ENCODE assay signal across 8 cellular contexts in the genomic region with DNA sequence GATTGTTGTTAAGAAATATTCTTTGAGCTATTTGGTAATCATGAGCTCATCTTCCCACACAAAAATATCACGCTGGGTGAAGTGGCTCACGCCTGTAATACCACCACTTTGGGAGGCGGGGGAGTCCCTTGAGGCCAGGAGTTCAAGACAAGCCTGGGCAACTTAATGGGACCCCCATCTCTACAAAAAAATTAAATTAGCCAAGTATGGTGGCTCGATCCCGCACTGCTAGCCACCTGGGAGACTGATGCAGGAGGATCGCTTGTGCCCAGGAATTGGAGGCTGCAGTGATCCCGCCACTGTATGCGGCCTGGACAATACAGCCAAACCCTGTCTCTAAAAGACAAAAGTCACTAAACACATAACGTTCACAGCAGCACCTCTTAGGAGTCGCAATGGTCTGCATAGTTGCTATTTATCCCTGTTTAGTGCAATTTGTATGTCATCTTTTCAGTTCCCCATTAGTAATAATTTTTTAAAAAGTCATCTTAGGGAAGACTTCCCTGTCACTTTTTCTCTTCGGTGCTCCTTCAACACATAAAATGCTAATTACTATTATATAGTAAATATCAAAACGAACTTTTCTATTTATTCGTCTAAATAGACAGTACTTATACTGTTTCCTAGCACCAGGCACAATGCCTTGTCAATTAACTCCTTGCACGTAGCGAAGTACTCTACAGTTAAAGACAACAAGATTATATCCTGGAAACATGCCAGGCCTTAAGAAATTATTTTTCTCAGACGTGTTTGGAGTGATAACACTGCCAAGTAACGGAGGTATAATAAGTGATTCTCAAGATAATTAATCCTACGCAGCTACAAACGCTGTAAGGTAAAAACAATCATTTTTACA. TPM values are rescaled to one million over a fixed set of nuclear protein-coding genes. Genes with fewer than 3 reads are reported as not detected.
DNase-seq lines count a peak whose midpoint lies in the region; ATAC-seq and TF ChIP-seq lines count a peak whose summit lies in the region.

No MANE protein-coding gene starts in this region.

- no peak for TF ChIP-seq CTCF in LNCaP clone FGC (IDR thresholded peaks at IDR 0.05; ENCODE audit: control insufficient read depth, extremely low read depth, insufficient read depth)
- TF ChIP-seq CTCF in spleen (IDR thresholded peaks at IDR 0.05 in 8 of 11, conservative IDR thresholded peaks at IDR 0.05 in 3 of 11): no peak

- POLR2A ChIA-PET in CD4-positive, alpha-beta memory T cell (lab: Charles Lee; ENCODE audit: partially characterized antibody): interaction anchor here (1.3 to 4.3 kb wide), 6 partner anchors 37 to 811 kb away, joined by 4 to 28 read pairs (median 12); a partner anchor contains a TSS

- intact Hi-C loops in CD4-positive, alpha-beta memory T cell (cut with micrococcal nuclease): loop anchor here (5.0 kb wide), 1 partner anchor 237 kb away; a partner anchor contains a TSS
- intact Hi-C loops in spleen (cut with DNase I; ENCODE audit: low total_unique reads): no loop called here

- no peak for TF ChIP-seq POLR2A in spleen (IDR thresholded peaks at IDR 0.05)

- H3K27ac Mint-ChIP-seq in CD4-positive, alpha-beta memory T cell: peak overlapping the region; percentile 37 to 100 (median 98)
- H3K27ac Mint-ChIP-seq in activated naive CD4-positive, alpha-beta T cell treated with anti-CD3 and anti-CD28 coated beads, Interleukin-2, amount 10 ng/mL, durations not matched to agents 7 days and 5 days: peak overlapping the region; percentile 100

- H3K9me3 ChIP-seq in CD4-positive, alpha-beta memory T cell (ENCODE audit: control insufficient read depth in 1 of 2, low read length in 2 of 2): no peaks in the 10 kb centered on the region
- H3K9me3 ChIP-seq in iPS DF 6.9 (ENCODE audit: control insufficient read depth, insufficient read depth, low read length): no peaks in the 10 kb centered on the region
- no peaks in the 10 kb centered on the region for H3K9me3 ChIP-seq in spleen

- peaks cover 59% of the 10 kb centered on the region for H3K4me1 ChIP-seq in CD4-positive, alpha-beta memory T cell (ENCODE audit: insufficient read depth, low read length)
- H3K4me1 ChIP-seq in iPS DF 6.9 (ENCODE audit: control insufficient read depth, insufficient read depth, low read length) (no peaks in the 10 kb centered on the region), spleen (peaks cover 42 to 88% (median 68%) of the 10 kb centered on the region in 6 donors)

- peaks cover 0 to 7% (median 0%) of the 10 kb centered on the region in 8 donors for H3K9me3 Mint-ChIP-seq in CD4-positive, alpha-beta memory T cell
- H3K9me3 Mint-ChIP-seq in activated naive CD4-positive, alpha-beta T cell treated with anti-CD3 and anti-CD28 coated beads, Interleukin-2, amount 10 ng/mL, durations not matched to agents 7 days and 5 days: no peaks in the 10 kb centered on the region

- DNase-seq in CD4-positive, alpha-beta memory T cell: peak in 2 of 5 donors; percentile 21 to 24
- DNase-seq in LNCaP clone FGC (ENCODE audit: low read depth) (no peak), iPS DF 6.9 (ENCODE audit: low read depth, low spot score) (no peak), spleen (no peak), NCI-H2029 treated with DMSO at 0.1 percent for 48 hours (lab: John Stamatoyannopoulos, UW) (no peak), NCI-H187 (lab: John Stamatoyannopoulos, UW) (no peak)
- DNase-seq in activated naive CD4-positive, alpha-beta T cell treated with anti-CD3 and anti-CD28 coated beads, Interleukin-2, amount 10 ng/mL, durations not matched to agents 7 days and 5 days: no peak

- H3K27ac ChIP-seq in CD4-positive, alpha-beta memory T cell (ENCODE audit: low read depth, low read length): peak overlapping the region; percentile 99
- no peak overlapping the region for H3K27ac ChIP-seq in iPS DF 6.9 (ENCODE audit: low read length)
- peak overlapping the region; percentile 93 to 100 (median 97) for H3K27ac ChIP-seq in spleen

- H3K36me3 Mint-ChIP-seq in CD4-positive, alpha-beta memory T cell: peaks cover under 1 to 39% of the 10 kb centered on the region in 2 donors
- H3K36me3 Mint-ChIP-seq in activated naive CD4-positive, alpha-beta T cell treated with anti-CD3 and anti-CD28 coated beads, Interleukin-2, amount 10 ng/mL, durations not matched to agents 7 days and 5 days: peaks cover 7% of the 10 kb centered on the region

- no peaks in the 10 kb centered on the region for H3K27me3 ChIP-seq in CD4-positive, alpha-beta memory T cell (ENCODE audit: insufficient read depth, low read length)
- H3K27me3 ChIP-seq in iPS DF 6.9 (ENCODE audit: control insufficient read depth, insufficient read depth, low read length) (no peaks in the 10 kb centered on the region), spleen (replicated peaks in 1 of 7) (no peaks in the 10 kb centered on the region)

- H3K4me3 ChIP-seq in CD4-positive, alpha-beta memory T cell (ENCODE audit: low read length in 2 of 2): peak overlapping the region; percentile 66 to 100
- H3K4me3 ChIP-seq in LNCaP clone FGC (ENCODE audit: low read depth, low read length) (peak overlapping the region; percentile 98), iPS DF 6.9 (ENCODE audit: low read length) (peak overlapping the region; percentile 96; the same call in 1 of the 2 replicates), spleen (peak overlapping the region; percentile 74 to 93 (median 85))

- ATAC-seq in GM21423 (IDR thresholded peaks at IDR 0.05; ENCODE audit: unreplicated experiment): no peak

- CTCF ChIA-PET in CD4-positive, alpha-beta memory T cell (lab: Charles Lee; ENCODE audit: partially characterized antibody): no interaction called here
- CTCF ChIA-PET in activated naive CD4-positive, alpha-beta T cell treated with anti-CD3 and anti-CD28 coated beads, Interleukin-2, amount 10 ng/mL, durations not matched to agents 7 days and 5 days (lab: Charles Lee): interaction anchor here (0.6 to 1.1 kb wide), 4 partner anchors 44 to 418 kb away, joined by 3 read pairs; no protein-coding TSS in a partner anchor

- H3K4me1 Mint-ChIP-seq in CD4-positive, alpha-beta memory T cell: peaks cover 26 to 74% (median 50%) of the 10 kb centered on the region in 4 donors
- H3K4me1 Mint-ChIP-seq in activated naive CD4-positive, alpha-beta T cell treated with anti-CD3 and anti-CD28 coated beads, Interleukin-2, amount 10 ng/mL, durations not matched to agents 7 days and 5 days: peaks cover 60% of the 10 kb centered on the region

- H3K4me3 Mint-ChIP-seq in CD4-positive, alpha-beta memory T cell: peak overlapping the region; percentile 77 to 99 (median 98)
- H3K4me3 Mint-ChIP-seq in activated naive CD4-positive, alpha-beta T cell treated with anti-CD3 and anti-CD28 coated beads, Interleukin-2, amount 10 ng/mL, durations not matched to agents 7 days and 5 days: peak overlapping the region; percentile 99

- peaks cover 3% of the 10 kb centered on the region for H3K36me3 ChIP-seq in CD4-positive, alpha-beta memory T cell (ENCODE audit: insufficient read depth, low read length)
- H3K36me3 ChIP-seq in iPS DF 6.9 (ENCODE audit: control insufficient read depth, insufficient read depth, low read length): no peaks in the 10 kb centered on the region
- H3K36me3 ChIP-seq in spleen: peaks cover 0 to 9% (median 0%) of the 10 kb centered on the region in 6 donors

- H3K27me3 Mint-ChIP-seq in CD4-positive, alpha-beta memory T cell: peaks cover 0 to 2% of the 10 kb centered on the region in 2 donors
- H3K27me3 Mint-ChIP-seq in activated naive CD4-positive, alpha-beta T cell treated with anti-CD3 and anti-CD28 coated beads, Interleukin-2, amount 10 ng/mL, durations not matched to agents 7 days and 5 days: no peaks in the 10 kb centered on the region

- WGBS in iPS DF 6.9 (ENCODE audit: insufficient coverage, insufficient read length): no CpG with 5 or more reads among the region's 19 CpGs
- WGBS in spleen, 5 donors: 32 to 39% (median 35%) methylated on average over 19 of the region's 19 CpGs

RNA-seq across cellular contexts. Expression of a gene that starts 1.1 kb away (rescaled TPM):
- 100 to 1,000 TPM; 161 to 168 TPM for total RNA-seq in CD4-positive, alpha-beta memory T cell
- polyA plus RNA-seq in CD4-positive, alpha-beta memory T cell: 100 to 1,000 TPM; 168 to 174 TPM
- total RNA-seq in spleen: 100 to 1,000 TPM in 6 of 7 donors, 10 to 100 TPM in 1; 98.3 to 162 (median 122) TPM
- 10 to 100 TPM; 56.2 to 86.9 (median 77.1) TPM for polyA plus RNA-seq in spleen

RNA-seq across cellular contexts. Expression of a gene that starts 1.6 kb away (rescaled TPM):
- 10 to 100 TPM; 18.6 to 20.0 TPM for total RNA-seq in CD4-positive, alpha-beta memory T cell
- 1 to 10 TPM; 3.7 to 9.0 TPM for polyA plus RNA-seq in CD4-positive, alpha-beta memory T cell
- 10 to 100 TPM; 12.2 to 22.7 (median 14.6) TPM for total RNA-seq in spleen
- polyA plus RNA-seq in spleen: 1 to 10 TPM; 3.2 to 4.1 (median 3.6) TPM

RNA-seq across cellular contexts. Expression of a gene that starts 6.6 kb away (rescaled TPM):
- total RNA-seq in CD4-positive, alpha-beta memory T cell: not detected
- polyA plus RNA-seq in CD4-positive, alpha-beta memory T cell: not detected
- not detected for total RNA-seq in spleen
- polyA plus RNA-seq in spleen: not detected

RNA-seq across cellular contexts. Expression of a gene that starts 36.2 kb away (rescaled TPM):
- 10 to 100 TPM; 15.4 to 15.6 TPM for total RNA-seq in CD4-positive, alpha-beta memory T cell
- 10 to 100 TPM; 17.4 to 19.5 TPM for polyA plus RNA-seq in CD4-positive, alpha-beta memory T cell
- 10 to 100 TPM; 11.4 to 16.1 (median 14.0) TPM for total RNA-seq in spleen
- polyA plus RNA-seq in spleen: 10 to 100 TPM; 12.3 to 15.1 (median 13.1) TPM
